15 cellular contexts compared by ENCODE assay signal in genomic region chr12:110579889-110580253, GRCh38. TPM values are rescaled to one million over a fixed set of nuclear protein-coding genes. Genes with fewer than 3 reads are reported as not detected.
DNase-seq lines count a peak whose midpoint lies in the region; ATAC-seq and TF ChIP-seq lines count a peak whose summit lies in the region.
"Had no signal": no experiment of that assay in that cellular context is flagged by ENCODE, and none has a peak within 500 bp of the region (broad histone marks: within the 10 kb centered on the region; RNA-seq: fewer than 3 reads in every experiment).

No MANE protein-coding gene starts in this region.

- H3F3A ChIP-seq in Loucy (ENCODE audit: low read depth): 0 out of 2 replicates have a peak, but pooled peaks cover 3% of the 10 kb centered on the region

- peak overlapping the region; percentile 98 for H3K27ac Mint-ChIP-seq in activated CD8-positive, alpha-beta memory T cell treated with anti-CD3 and anti-CD28 coated beads, Interleukin-2, amount 10 ng/mL, durations not matched to agents 7 days and 5 days
- peak overlapping the region; percentile 85 for H3K27ac Mint-ChIP-seq in activated naive CD8-positive, alpha-beta T cell treated with anti-CD3 and anti-CD28 coated beads, Interleukin-2, amount 10 ng/mL, durations not matched to agents 7 days and 5 days
- H3K27ac Mint-ChIP-seq in neural crest cell (ENCODE audit: unreplicated experiment): no peak overlapping the region

- no peaks in the 10 kb centered on the region for H3K9me2 ChIP-seq in Loucy (replicated peaks; ENCODE audit: low read depth, low read length)

- peaks cover 76% of the 10 kb centered on the region for H4K20me1 ChIP-seq in Loucy (ENCODE audit: insufficient read depth, low read length, poor library complexity, severe bottlenecking)

- peaks cover 82% of the 10 kb centered on the region for H3K4me1 Mint-ChIP-seq in activated CD8-positive, alpha-beta memory T cell treated with anti-CD3 and anti-CD28 coated beads, Interleukin-2, amount 10 ng/mL, durations not matched to agents 7 days and 5 days
- H3K4me1 Mint-ChIP-seq in activated naive CD8-positive, alpha-beta T cell treated with anti-CD3 and anti-CD28 coated beads, Interleukin-2, amount 10 ng/mL, durations not matched to agents 7 days and 5 days: peaks cover 64% of the 10 kb centered on the region
- H3K4me1 Mint-ChIP-seq in neural crest cell: peaks cover 36% of the 10 kb centered on the region

- no peaks in the 10 kb centered on the region for H3K36me3 ChIP-seq in Loucy (ENCODE audit: insufficient read depth, low read length)
- H3K36me3 ChIP-seq: uterus had no signal

- no peaks in the 10 kb centered on the region for H3K27me3 ChIP-seq in Loucy (ENCODE audit: insufficient read depth, low read length, poor library complexity, severe bottlenecking)
- H3K27me3 ChIP-seq: hepatocyte, uterus had no signal

- no peak for DNase-seq in activated CD8-positive, alpha-beta memory T cell treated with anti-CD3 and anti-CD28 coated beads, Interleukin-2, amount 10 ng/mL, durations not matched to agents 7 days and 5 days
- DNase-seq in activated CD8-positive, alpha-beta memory T cell treated with anti-CD3 and anti-CD28 coated beads, Interleukin-2, amount 50 U/mL, for 48 hours: no peak
- DNase-seq in activated naive CD8-positive, alpha-beta T cell treated with anti-CD3 and anti-CD28 coated beads, Interleukin-2, amount 10 ng/mL, durations not matched to agents 7 days and 5 days: no peak
- DNase-seq in neural crest cell (ENCODE audit: low read depth, low spot score) (no peak), T1000 (lab: John Stamatoyannopoulos, UW) (no peak), OCI-M2 (lab: John Stamatoyannopoulos, UW; ENCODE audit: unreplicated experiment) (no peak), HT-29 (ENCODE audit: low spot score) (no peak)
- DNase-seq: activated CD8-positive, alpha-beta memory T cell treated with anti-CD3 and anti-CD28 coated beads for 24 hours; amniotic stem cell; NCI-H748 treated with DMSO at 0.1 percent for 48 hours; right cardiac atrium; stimulated activated CD4-positive, alpha-beta T cell treated with anti-CD3 and anti-CD28 coated beads, Interleukin-4, amount 100 ng/mL, for 1 hour; uterus had no signal

- ATAC-seq in activated CD8-positive, alpha-beta memory T cell treated with anti-CD3 and anti-CD28 coated beads, Interleukin-2, amount 10 ng/mL, durations not matched to agents 7 days and 5 days: no peak
- no peak for ATAC-seq in activated naive CD8-positive, alpha-beta T cell treated with anti-CD3 and anti-CD28 coated beads, Interleukin-2, amount 10 ng/mL, durations not matched to agents 7 days and 5 days (ENCODE audit: low read depth)
- ATAC-seq: right cardiac atrium had no signal

- H3K4me3 ChIP-seq in Loucy (ENCODE audit: low read length, poor library complexity, severe bottlenecking): peak overlapping the region; percentile 86
- H3K4me3 ChIP-seq: hepatocyte, uterus had no signal

- H3K9me3 ChIP-seq in Loucy (ENCODE audit: insufficient read depth, low read depth, low read length): no peaks in the 10 kb centered on the region
- H3K9me3 ChIP-seq: uterus had no signal

- peaks cover 19% of the 10 kb centered on the region for H3K36me3 Mint-ChIP-seq in activated CD8-positive, alpha-beta memory T cell treated with anti-CD3 and anti-CD28 coated beads, Interleukin-2, amount 10 ng/mL, durations not matched to agents 7 days and 5 days
- peaks cover 15% of the 10 kb centered on the region for H3K36me3 Mint-ChIP-seq in activated naive CD8-positive, alpha-beta T cell treated with anti-CD3 and anti-CD28 coated beads, Interleukin-2, amount 10 ng/mL, durations not matched to agents 7 days and 5 days
- no peaks in the 10 kb centered on the region for H3K36me3 Mint-ChIP-seq in neural crest cell (ENCODE audit: low read depth)

- TF ChIP-seq CTCF in Loucy (conservative IDR thresholded peaks at IDR 0.05; ENCODE audit: low read length) (no peak), neural crest cell (conservative IDR thresholded peaks at IDR 0.05) (no peak)

- H3K79me2 ChIP-seq in Loucy (ENCODE audit: insufficient read depth, low read length): peaks cover 84% of the 10 kb centered on the region

- H3K4me3 Mint-ChIP-seq in activated CD8-positive, alpha-beta memory T cell treated with anti-CD3 and anti-CD28 coated beads, Interleukin-2, amount 10 ng/mL, durations not matched to agents 7 days and 5 days: peak overlapping the region; percentile 66
- peak overlapping the region; percentile 56 for H3K4me3 Mint-ChIP-seq in activated naive CD8-positive, alpha-beta T cell treated with anti-CD3 and anti-CD28 coated beads, Interleukin-2, amount 10 ng/mL, durations not matched to agents 7 days and 5 days
- peak overlapping the region; percentile 74 for H3K4me3 Mint-ChIP-seq in neural crest cell

- peak overlapping the region; percentile 89 for H3K4me2 ChIP-seq in Loucy (ENCODE audit: low read depth, low read length, poor library complexity, severe bottlenecking)

- CTCF ChIA-PET in activated CD8-positive, alpha-beta memory T cell treated with anti-CD3 and anti-CD28 coated beads, Interleukin-2, amount 10 ng/mL, durations not matched to agents 7 days and 5 days (lab: Charles Lee): interaction anchor here (0.7 to 2.4 kb wide), 8 partner anchors 10 to 149 kb away, joined by 3 to 9 read pairs (median 5); partner anchors contain the start of genes ARPC3 and FAM216A

- no peak overlapping the region for H2AFZ ChIP-seq in Loucy (ENCODE audit: low read length)
- H2AFZ ChIP-seq: hepatocyte had no signal

- H3K4me1 ChIP-seq in Loucy (ENCODE audit: insufficient read depth, low read length, poor library complexity, severe bottlenecking): peaks cover 57% of the 10 kb centered on the region

- H3K27me3 Mint-ChIP-seq in activated CD8-positive, alpha-beta memory T cell treated with anti-CD3 and anti-CD28 coated beads, Interleukin-2, amount 10 ng/mL, durations not matched to agents 7 days and 5 days: no peaks in the 10 kb centered on the region
- H3K27me3 Mint-ChIP-seq in activated naive CD8-positive, alpha-beta T cell treated with anti-CD3 and anti-CD28 coated beads, Interleukin-2, amount 10 ng/mL, durations not matched to agents 7 days and 5 days: no peaks in the 10 kb centered on the region
- no peaks in the 10 kb centered on the region for H3K27me3 Mint-ChIP-seq in neural crest cell (ENCODE audit: low read depth)

- H3K9me3 Mint-ChIP-seq in activated CD8-positive, alpha-beta memory T cell treated with anti-CD3 and anti-CD28 coated beads, Interleukin-2, amount 10 ng/mL, durations not matched to agents 7 days and 5 days (ENCODE audit: low read depth): no peaks in the 10 kb centered on the region
- no peaks in the 10 kb centered on the region for H3K9me3 Mint-ChIP-seq in activated naive CD8-positive, alpha-beta T cell treated with anti-CD3 and anti-CD28 coated beads, Interleukin-2, amount 10 ng/mL, durations not matched to agents 7 days and 5 days
- H3K9me3 Mint-ChIP-seq in neural crest cell: no peaks in the 10 kb centered on the region

- H3K9ac ChIP-seq in Loucy (ENCODE audit: low read depth, low read length, poor library complexity, severe bottlenecking): no peak overlapping the region

- POLR2A ChIA-PET in activated naive CD8-positive, alpha-beta T cell treated with anti-CD3 and anti-CD28 coated beads, Interleukin-2, amount 10 ng/mL, durations not matched to agents 7 days and 5 days (lab: Charles Lee): interaction anchor here (1.2 kb wide), 2 partner anchors 112 to 120 kb away, joined by 3 to 4 read pairs; partner anchors contain the start of gene GPN3

RNA-seq across cellular contexts. Expression of gene PPTC7, which starts 3.2 kb away (rescaled TPM):
- 10 to 100 TPM; 23.2 to 32.9 TPM for total RNA-seq in activated CD8-positive, alpha-beta memory T cell treated with anti-CD3 and anti-CD28 coated beads, Interleukin-2, amount 10 ng/mL, durations not matched to agents 7 days and 5 days
- 10 to 100 TPM; 28.3 to 30.0 TPM for total RNA-seq in activated naive CD8-positive, alpha-beta T cell treated with anti-CD3 and anti-CD28 coated beads, Interleukin-2, amount 10 ng/mL, durations not matched to agents 7 days and 5 days
- total RNA-seq in neural crest cell: 12.3 and 13.4 TPM in 2 replicates
- total RNA-seq in HT-29 (2014; rRNA removed; shearing (Covaris generic)): 3.7 and 6.1 TPM in 2 replicates

RNA-seq across cellular contexts. Expression of gene TCTN1, which starts 34.1 kb away (rescaled TPM):
- 1 to 10 TPM; 5.5 to 5.8 TPM for total RNA-seq in activated CD8-positive, alpha-beta memory T cell treated with anti-CD3 and anti-CD28 coated beads, Interleukin-2, amount 10 ng/mL, durations not matched to agents 7 days and 5 days
- total RNA-seq in activated naive CD8-positive, alpha-beta T cell treated with anti-CD3 and anti-CD28 coated beads, Interleukin-2, amount 10 ng/mL, durations not matched to agents 7 days and 5 days: 10 to 100 TPM; 10.1 to 10.3 TPM
- 58.1 and 59.1 TPM in 2 replicates for total RNA-seq in neural crest cell
- 3.0 and 5.3 TPM in 2 replicates for total RNA-seq in HT-29 (2014; rRNA removed; shearing (Covaris generic))
